Comparison of ENCODE assay signal across 18 cellular contexts in the genomic region with DNA sequence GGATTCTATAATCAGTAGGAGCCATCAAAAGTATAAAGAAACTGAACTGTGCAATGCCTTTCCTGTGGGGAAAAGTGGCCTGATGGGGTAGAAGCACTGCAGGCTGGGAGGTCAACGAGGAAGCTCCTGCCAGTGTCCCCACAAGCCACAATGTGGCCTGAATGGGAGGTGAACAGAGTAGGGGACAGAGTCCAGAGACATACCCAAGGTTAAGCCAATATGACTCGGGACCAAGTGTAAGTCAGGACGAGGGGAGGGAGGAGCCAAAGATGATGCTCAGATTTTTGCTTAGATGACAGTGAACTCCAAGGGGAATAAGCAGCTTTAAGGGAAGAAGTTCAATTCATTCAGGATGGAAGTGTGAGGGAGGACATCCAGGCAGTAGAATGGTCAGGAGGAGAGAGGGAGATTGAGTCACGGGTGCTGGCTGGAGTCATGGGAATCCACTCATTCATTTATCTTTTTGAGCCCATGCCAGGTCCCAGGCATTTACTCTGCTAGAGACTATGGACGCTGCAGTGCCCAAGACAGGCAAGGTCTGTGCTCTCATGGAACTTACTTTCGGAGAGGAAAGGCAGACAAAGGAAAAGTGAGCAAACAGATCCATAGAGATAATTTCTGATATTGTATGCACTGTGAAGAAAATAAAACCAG. TPM values are rescaled to one million over a fixed set of nuclear protein-coding genes. Genes with fewer than 3 reads are reported as not detected.
A peak's percentile ranks its signal among the peaks of the same experiment; 100 is the strongest.
DNase-seq lines count a peak whose midpoint lies in the region; ATAC-seq and TF ChIP-seq lines count a peak whose summit lies in the region.
"Had no signal": no experiment of that assay in that cellular context is flagged by ENCODE, and none has a peak within 500 bp of the region (broad histone marks: within the 10 kb centered on the region; RNA-seq: fewer than 3 reads in every experiment).

No MANE protein-coding gene starts in this region.

- H3K27me3 ChIP-seq in trophoblast cell (ENCODE audit: insufficient read depth, low read length), result no peaks in the 10 kb centered on the region
- H3K27me3 ChIP-seq: BE2C, SJCRH30 had no signal

- H3K36me3 ChIP-seq in trophoblast cell (ENCODE audit: control insufficient read depth in 1 of 2, insufficient read depth in 2 of 2, low read length in 2 of 2), result no peaks in the 10 kb centered on the region
- H3K36me3 ChIP-seq: BE2C, SJCRH30 had no signal

- no peak for TF ChIP-seq CTCF in fibroblast of the aortic adventitia (IDR thresholded peaks at IDR 0.05; ENCODE audit: insufficient read depth, low read length)

- no peak overlapping the region for H2BK120ac ChIP-seq in trophoblast cell (ENCODE audit: insufficient read depth, low read length, poor library complexity)

- H3K18ac ChIP-seq in trophoblast cell (ENCODE audit: low read length), result no peak overlapping the region

- no peak overlapping the region for H3K4ac ChIP-seq in trophoblast cell (ENCODE audit: low read depth, low read length)

- H2BK5ac ChIP-seq in trophoblast cell (ENCODE audit: low read depth, low read length, poor library complexity), result no peak overlapping the region

- H4K12ac ChIP-seq in trophoblast cell (ENCODE audit: low read depth, low read length), result no peak overlapping the region

- H3K27ac ChIP-seq in trophoblast cell (ENCODE audit: low read depth, low read length), result no peak overlapping the region
- H3K27ac ChIP-seq: 22Rv1, SJCRH30 had no signal

- no peaks in the 10 kb centered on the region for H3K79me1 ChIP-seq in trophoblast cell (ENCODE audit: low read length)

- no peak overlapping the region for H3K4me3 ChIP-seq in fibroblast of the aortic adventitia (ENCODE audit: low read depth, low read length)
- no peak overlapping the region for H3K4me3 ChIP-seq in trophoblast cell (ENCODE audit: low read depth, low read length)
- H3K4me3 ChIP-seq: SJCRH30 had no signal

- no peak overlapping the region for H4K91ac ChIP-seq in trophoblast cell (ENCODE audit: low read depth, low read length)

- DNase-seq in Right ventricle myocardium inferior (ENCODE audit: missing footprints) (no peak), cardiac septum (ENCODE audit: low spot score) (no peak), fibroblast of the aortic adventitia (ENCODE audit: low read depth) (peak; percentile 62), left lobe of liver (ENCODE audit: low spot score) (no peak), mesenteric fat pad (ENCODE audit: low spot score) (no peak), trophoblast cell (no peak), D341Med (ENCODE audit: low spot score) (no peak)
- no peak for DNase-seq in stimulated activated naive CD4-positive, alpha-beta T cell treated with Interleukin-2 at 50 U/mL for 16 hours (lab: John Stamatoyannopoulos, UW)
- DNase-seq: BE2C; Calu3; CD4-positive, alpha-beta memory T cell; H7; NCI-H187 treated with DMSO at 0.1 percent for 48 hours; NCI-H526 treated with DMSO at 0.1 percent for 48 hours; NK-92 treated with Interleukin-12 subunit alpha and Interleukin-12 subunit beta, amount 100 ng/mL, for 24 hours; OCI-M1; SJCRH30 had no signal

- WGBS in trophoblast cell (ENCODE audit: extremely low coverage, insufficient coverage, insufficient read length), result no CpG with 5 or more reads among the region's 6 CpGs

- H2BK12ac ChIP-seq in trophoblast cell (ENCODE audit: low read length), result no peak overlapping the region

- no peaks in the 10 kb centered on the region for H3K79me2 ChIP-seq in trophoblast cell (ENCODE audit: control insufficient read depth, insufficient read depth, low read length, poor library complexity)

- H3K4me2 ChIP-seq in trophoblast cell (ENCODE audit: low read length), result no peak overlapping the region

- no peaks in the 10 kb centered on the region for H3K9me3 ChIP-seq in trophoblast cell (ENCODE audit: insufficient read depth, low read depth, low read length)
- H3K9me3 ChIP-seq: BE2C, SJCRH30 had no signal

- no peaks in the 10 kb centered on the region for H3K4me1 ChIP-seq in trophoblast cell (ENCODE audit: control insufficient read depth in 1 of 2, insufficient read depth in 2 of 2, low read length in 2 of 2)
- H3K4me1 ChIP-seq: SJCRH30 had no signal

- H2AK5ac ChIP-seq in trophoblast cell (ENCODE audit: low read length), result no peak overlapping the region

- no peak overlapping the region for H2AFZ ChIP-seq in trophoblast cell (ENCODE audit: insufficient read depth, low read length, poor library complexity)

- ATAC-seq in Right ventricle myocardium inferior, result peak; percentile 52
- ATAC-seq in left lobe of liver, result peak; percentile 65

- H3K9ac ChIP-seq in trophoblast cell (ENCODE audit: low read length), result no peak overlapping the region

- H4K8ac ChIP-seq in trophoblast cell (ENCODE audit: low read depth, low read length), result no peak overlapping the region

- no peak overlapping the region for H3K14ac ChIP-seq in trophoblast cell (ENCODE audit: low read length)

- intact Hi-C loops in Right ventricle myocardium inferior (cut with DNase I), result no loop called here
- intact Hi-C loops in cardiac septum (cut with DNase I), result loop anchor here (5.0 kb wide), 1 partner anchor 38 kb away; no protein-coding TSS in a partner anchor

- no peak overlapping the region for H3K23ac ChIP-seq in trophoblast cell (ENCODE audit: low read length)

RNA-seq across cellular contexts. Expression of gene DPF3, which starts 29.1 kb away (rescaled TPM):
- total RNA-seq in Right ventricle myocardium inferior (27.3 TPM), cardiac septum (36.5 TPM), fibroblast of the aortic adventitia (ENCODE audit: low replicate concordance) (1.3 and 16.3 TPM in 2 replicates), left lobe of liver (5.2 TPM), mesenteric fat pad (0.64 TPM)
- 4.3 and 4.7 TPM in 2 replicates for polyA plus RNA-seq in trophoblast cell (2013)
